ENCODE assay signal across 17 cellular contexts in the genomic region with DNA sequence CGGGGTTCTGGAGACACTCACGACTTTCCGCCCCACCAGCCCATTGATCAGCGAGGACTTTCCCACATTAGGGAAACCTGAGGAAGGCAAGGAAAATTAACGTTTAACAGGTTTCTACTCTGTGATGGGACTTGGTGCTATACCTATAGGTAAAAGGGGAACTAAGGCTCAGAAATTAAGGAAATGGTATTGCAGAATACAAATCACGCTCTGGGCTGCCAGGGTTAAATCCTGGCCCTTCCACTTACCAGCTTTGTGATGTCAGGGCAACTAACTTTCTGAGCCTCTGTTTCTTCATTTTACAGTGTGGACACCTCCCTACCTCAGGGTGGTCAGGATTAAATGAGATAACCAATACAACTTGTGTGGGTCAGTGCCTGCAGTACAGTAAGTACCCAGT.
"Had no signal": no experiment of that assay in that cellular context is flagged by ENCODE, and none has a peak within 500 bp of the region (broad histone marks: within the 10 kb centered on the region; RNA-seq: fewer than 3 reads in every experiment).

No MANE protein-coding gene starts in this region.

- ATAC-seq: heart left ventricle; left lobe of liver; naive thymus-derived CD4-positive, alpha-beta T cell; sciatic nerve; stimulated activated memory B cell treated with anti-CD40 and anti-IgM and Interleukin-4, amounts not matched to agents 10 μg/mL and 1 μg/mL and 100 μg/mL, for 72 hours had no signal

- H3K27ac ChIP-seq: colonic mucosa, heart left ventricle, spleen, tibial nerve had no signal

- H3K36me3 ChIP-seq: colonic mucosa had no signal

- H3K4me3 ChIP-seq: colonic mucosa, heart left ventricle, spleen, tibial nerve had no signal

- H3K4me1 ChIP-seq: colonic mucosa had no signal

- H3K9me3 ChIP-seq: colonic mucosa, heart left ventricle, spleen, tibial nerve had no signal

- H3K27me3 ChIP-seq: colonic mucosa, heart left ventricle, spleen, tibial nerve had no signal

- DNase-seq: colonic mucosa; effector CD4-positive, alpha-beta T cell; foreskin melanocyte; heart left ventricle; hippocampal formation; kidney glomerular epithelial cell; mammary epithelial cell; naive thymus-derived CD4-positive, alpha-beta T cell; nephron progenitor cell; spleen; stimulated activated CD4-positive, alpha-beta T cell treated with anti-CD3 and anti-CD28 coated beads, Interleukin-15, amount 100 ng/mL, for 24 hours; stimulated activated CD4-positive, alpha-beta T cell treated with anti-CD3 and anti-CD28 coated beads, Interleukin-1b, Interleukin-23, amount 100 ng/mL, for 48 hours; stimulated activated CD4-positive, alpha-beta T cell treated with anti-CD3 and anti-CD28 coated beads, Interleukin-4, amount 100 ng/mL, for 24 hours had no signal
